Comparison of ENCODE assay signal across 1 cellular context in the genomic region with DNA sequence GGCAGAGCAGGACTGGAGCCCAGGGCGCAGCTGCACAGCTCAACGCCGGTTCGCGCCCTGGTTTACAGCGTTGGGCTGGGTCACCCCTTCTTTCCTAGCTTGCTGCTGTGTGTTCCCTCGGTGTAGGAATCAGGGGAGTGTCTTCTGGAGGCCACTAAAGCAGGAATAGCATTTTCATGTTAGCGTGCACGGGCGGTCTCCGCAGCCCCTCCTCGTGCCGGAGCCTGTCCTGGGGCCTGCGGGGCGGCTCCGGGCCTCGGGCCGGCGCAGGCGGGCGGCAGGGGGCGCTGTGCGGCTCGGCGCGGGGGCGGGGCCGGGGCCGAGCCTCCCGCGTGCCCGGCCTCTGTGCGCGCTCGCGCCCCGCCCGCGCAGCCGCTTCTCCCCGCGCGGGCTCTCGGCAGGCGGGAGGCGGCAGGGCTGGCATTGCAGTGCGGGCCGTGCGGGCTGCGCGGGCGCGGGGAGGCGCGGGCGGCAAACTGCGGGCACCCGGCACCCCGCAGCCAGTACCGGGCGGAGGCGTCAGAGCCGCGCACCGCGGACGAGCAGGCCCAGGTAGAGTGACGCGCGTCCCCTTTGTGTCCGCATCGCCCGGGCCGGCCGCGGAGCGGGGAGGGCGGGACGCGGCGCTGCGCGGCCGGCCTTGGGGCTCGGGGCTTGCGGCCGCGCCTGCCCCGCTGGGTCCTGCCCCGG.
TF ChIP-seq lines count a peak whose summit lies in the region.

A gene with protein sequence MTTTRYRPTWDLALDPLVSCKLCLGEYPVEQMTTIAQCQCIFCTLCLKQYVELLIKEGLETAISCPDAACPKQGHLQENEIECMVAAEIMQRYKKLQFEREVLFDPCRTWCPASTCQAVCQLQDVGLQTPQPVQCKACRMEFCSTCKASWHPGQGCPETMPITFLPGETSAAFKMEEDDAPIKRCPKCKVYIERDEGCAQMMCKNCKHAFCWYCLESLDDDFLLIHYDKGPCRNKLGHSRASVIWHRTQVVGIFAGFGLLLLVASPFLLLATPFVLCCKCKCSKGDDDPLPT (plus strand): TSS at position 342 of the 690 bp plus-strand sequence. CDS start 79,515 bp downstream, outside the sequence.

TF ChIP-seq in K562, 482 proteins besides CTCF, POLR2A, EP300 and RAD21 (continued from another document and continues in another):
- TF ChIP-seq, protein P1, sequence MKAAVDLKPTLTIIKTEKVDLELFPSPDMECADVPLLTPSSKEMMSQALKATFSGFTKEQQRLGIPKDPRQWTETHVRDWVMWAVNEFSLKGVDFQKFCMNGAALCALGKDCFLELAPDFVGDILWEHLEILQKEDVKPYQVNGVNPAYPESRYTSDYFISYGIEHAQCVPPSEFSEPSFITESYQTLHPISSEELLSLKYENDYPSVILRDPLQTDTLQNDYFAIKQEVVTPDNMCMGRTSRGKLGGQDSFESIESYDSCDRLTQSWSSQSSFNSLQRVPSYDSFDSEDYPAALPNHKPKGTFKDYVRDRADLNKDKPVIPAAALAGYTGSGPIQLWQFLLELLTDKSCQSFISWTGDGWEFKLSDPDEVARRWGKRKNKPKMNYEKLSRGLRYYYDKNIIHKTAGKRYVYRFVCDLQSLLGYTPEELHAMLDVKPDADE (conservative IDR thresholded peaks at IDR 0.05; ENCODE audit: control insufficient read depth, low read depth, low read length): no peak
- TF ChIP-seq KHSRP (IDR thresholded peaks at IDR 0.05) (no peak), FOXJ3 (CRISPR knock-in tag; IDR thresholded peaks at IDR 0.05) (no peak), SPI1 (IDR thresholded peaks at IDR 0.05; ENCODE audit: borderline replicate concordance, low read depth, low read length) (no peak), NCOR1 (IDR thresholded peaks at IDR 0.05) (no peak), ZBTB7A (IDR thresholded peaks at IDR 0.05; ENCODE audit: borderline replicate concordance, control insufficient read depth, low read depth, low read length) (peak; percentile 76), MLX (CRISPR knock-in tag; conservative IDR thresholded peaks at IDR 0.05) (no peak), ZNF282 (CRISPR knock-in tag; IDR thresholded peaks at IDR 0.05) (no peak), ARHGAP35 (IDR thresholded peaks at IDR 0.05; ENCODE audit: partially characterized antibody) (no peak), ZBTB1 (CRISPR knock-in tag; IDR thresholded peaks at IDR 0.05; ENCODE audit: borderline replicate concordance, low read depth) (no peak), CEBPG (CRISPR knock-in tag; IDR thresholded peaks at IDR 0.05) (no peak), CEBPG (tag; conservative IDR thresholded peaks at IDR 0.05 in 1 of 2, IDR thresholded peaks at IDR 0.05 in 1 of 2) (no peak), THAP7 (CRISPR knock-in tag; IDR thresholded peaks at IDR 0.05) (no peak), KDM5B (IDR thresholded peaks at IDR 0.05; ENCODE audit: insufficient replicate concordance, low read depth, low read length) (peak; percentile 45), LEF1 (IDR thresholded peaks at IDR 0.05) (no peak), HNRNPL (IDR thresholded peaks at IDR 0.05; ENCODE audit: low read depth, low read length) (no peak), SP1 (CRISPR knock-in tag; IDR thresholded peaks at IDR 0.05) (no peak), ZNF644 (tag; IDR thresholded peaks at IDR 0.05; ENCODE audit: low read depth) (no peak), EGR1 (conservative IDR thresholded peaks at IDR 0.05) (no peak), SIN3A (IDR thresholded peaks at IDR 0.05; ENCODE audit: borderline replicate concordance in 2 of 2, control insufficient read depth in 1 of 2, low read depth in 2 of 2, low read length in 2 of 2) (no peak), NUFIP1 (IDR thresholded peaks at IDR 0.05; ENCODE audit: partially characterized antibody) (no peak), CBX5 (IDR thresholded peaks at IDR 0.05; ENCODE audit: borderline replicate concordance, low read depth) (no peak), ZNF407 (IDR thresholded peaks at IDR 0.05; ENCODE audit: low read depth) (no peak), KLF16 (IDR thresholded peaks at IDR 0.05) (no peak), PTRF (tag; IDR thresholded peaks at IDR 0.05) (no peak), ZFPM2 (CRISPR knock-in tag; IDR thresholded peaks at IDR 0.05) (no peak), PML (IDR thresholded peaks at IDR 0.05; ENCODE audit: low read length) (no peak)
- TF ChIP-seq, protein P2, sequence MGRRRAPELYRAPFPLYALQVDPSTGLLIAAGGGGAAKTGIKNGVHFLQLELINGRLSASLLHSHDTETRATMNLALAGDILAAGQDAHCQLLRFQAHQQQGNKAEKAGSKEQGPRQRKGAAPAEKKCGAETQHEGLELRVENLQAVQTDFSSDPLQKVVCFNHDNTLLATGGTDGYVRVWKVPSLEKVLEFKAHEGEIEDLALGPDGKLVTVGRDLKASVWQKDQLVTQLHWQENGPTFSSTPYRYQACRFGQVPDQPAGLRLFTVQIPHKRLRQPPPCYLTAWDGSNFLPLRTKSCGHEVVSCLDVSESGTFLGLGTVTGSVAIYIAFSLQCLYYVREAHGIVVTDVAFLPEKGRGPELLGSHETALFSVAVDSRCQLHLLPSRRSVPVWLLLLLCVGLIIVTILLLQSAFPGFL (CRISPR knock-in tag; IDR thresholded peaks at IDR 0.05): no peak
- TF ChIP-seq, protein P3, sequence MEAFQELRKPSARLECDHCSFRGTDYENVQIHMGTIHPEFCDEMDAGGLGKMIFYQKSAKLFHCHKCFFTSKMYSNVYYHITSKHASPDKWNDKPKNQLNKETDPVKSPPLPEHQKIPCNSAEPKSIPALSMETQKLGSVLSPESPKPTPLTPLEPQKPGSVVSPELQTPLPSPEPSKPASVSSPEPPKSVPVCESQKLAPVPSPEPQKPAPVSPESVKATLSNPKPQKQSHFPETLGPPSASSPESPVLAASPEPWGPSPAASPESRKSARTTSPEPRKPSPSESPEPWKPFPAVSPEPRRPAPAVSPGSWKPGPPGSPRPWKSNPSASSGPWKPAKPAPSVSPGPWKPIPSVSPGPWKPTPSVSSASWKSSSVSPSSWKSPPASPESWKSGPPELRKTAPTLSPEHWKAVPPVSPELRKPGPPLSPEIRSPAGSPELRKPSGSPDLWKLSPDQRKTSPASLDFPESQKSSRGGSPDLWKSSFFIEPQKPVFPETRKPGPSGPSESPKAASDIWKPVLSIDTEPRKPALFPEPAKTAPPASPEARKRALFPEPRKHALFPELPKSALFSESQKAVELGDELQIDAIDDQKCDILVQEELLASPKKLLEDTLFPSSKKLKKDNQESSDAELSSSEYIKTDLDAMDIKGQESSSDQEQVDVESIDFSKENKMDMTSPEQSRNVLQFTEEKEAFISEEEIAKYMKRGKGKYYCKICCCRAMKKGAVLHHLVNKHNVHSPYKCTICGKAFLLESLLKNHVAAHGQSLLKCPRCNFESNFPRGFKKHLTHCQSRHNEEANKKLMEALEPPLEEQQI (IDR thresholded peaks at IDR 0.05): no peak
- TF ChIP-seq, protein P4, sequence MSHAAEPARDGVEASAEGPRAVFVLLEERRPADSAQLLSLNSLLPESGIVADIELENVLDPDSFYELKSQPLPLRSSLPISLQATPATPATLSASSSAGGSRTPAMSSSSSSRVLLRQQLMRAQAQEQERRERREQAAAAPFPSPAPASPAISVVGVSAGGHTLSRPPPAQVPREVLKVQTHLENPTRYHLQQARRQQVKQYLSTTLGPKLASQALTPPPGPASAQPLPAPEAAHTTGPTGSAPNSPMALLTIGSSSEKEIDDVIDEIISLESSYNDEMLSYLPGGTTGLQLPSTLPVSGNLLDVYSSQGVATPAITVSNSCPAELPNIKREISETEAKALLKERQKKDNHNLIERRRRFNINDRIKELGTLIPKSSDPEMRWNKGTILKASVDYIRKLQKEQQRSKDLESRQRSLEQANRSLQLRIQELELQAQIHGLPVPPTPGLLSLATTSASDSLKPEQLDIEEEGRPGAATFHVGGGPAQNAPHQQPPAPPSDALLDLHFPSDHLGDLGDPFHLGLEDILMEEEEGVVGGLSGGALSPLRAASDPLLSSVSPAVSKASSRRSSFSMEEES (CRISPR knock-in tag; IDR thresholded peaks at IDR 0.05): no peak
- TF ChIP-seq, protein P5, sequence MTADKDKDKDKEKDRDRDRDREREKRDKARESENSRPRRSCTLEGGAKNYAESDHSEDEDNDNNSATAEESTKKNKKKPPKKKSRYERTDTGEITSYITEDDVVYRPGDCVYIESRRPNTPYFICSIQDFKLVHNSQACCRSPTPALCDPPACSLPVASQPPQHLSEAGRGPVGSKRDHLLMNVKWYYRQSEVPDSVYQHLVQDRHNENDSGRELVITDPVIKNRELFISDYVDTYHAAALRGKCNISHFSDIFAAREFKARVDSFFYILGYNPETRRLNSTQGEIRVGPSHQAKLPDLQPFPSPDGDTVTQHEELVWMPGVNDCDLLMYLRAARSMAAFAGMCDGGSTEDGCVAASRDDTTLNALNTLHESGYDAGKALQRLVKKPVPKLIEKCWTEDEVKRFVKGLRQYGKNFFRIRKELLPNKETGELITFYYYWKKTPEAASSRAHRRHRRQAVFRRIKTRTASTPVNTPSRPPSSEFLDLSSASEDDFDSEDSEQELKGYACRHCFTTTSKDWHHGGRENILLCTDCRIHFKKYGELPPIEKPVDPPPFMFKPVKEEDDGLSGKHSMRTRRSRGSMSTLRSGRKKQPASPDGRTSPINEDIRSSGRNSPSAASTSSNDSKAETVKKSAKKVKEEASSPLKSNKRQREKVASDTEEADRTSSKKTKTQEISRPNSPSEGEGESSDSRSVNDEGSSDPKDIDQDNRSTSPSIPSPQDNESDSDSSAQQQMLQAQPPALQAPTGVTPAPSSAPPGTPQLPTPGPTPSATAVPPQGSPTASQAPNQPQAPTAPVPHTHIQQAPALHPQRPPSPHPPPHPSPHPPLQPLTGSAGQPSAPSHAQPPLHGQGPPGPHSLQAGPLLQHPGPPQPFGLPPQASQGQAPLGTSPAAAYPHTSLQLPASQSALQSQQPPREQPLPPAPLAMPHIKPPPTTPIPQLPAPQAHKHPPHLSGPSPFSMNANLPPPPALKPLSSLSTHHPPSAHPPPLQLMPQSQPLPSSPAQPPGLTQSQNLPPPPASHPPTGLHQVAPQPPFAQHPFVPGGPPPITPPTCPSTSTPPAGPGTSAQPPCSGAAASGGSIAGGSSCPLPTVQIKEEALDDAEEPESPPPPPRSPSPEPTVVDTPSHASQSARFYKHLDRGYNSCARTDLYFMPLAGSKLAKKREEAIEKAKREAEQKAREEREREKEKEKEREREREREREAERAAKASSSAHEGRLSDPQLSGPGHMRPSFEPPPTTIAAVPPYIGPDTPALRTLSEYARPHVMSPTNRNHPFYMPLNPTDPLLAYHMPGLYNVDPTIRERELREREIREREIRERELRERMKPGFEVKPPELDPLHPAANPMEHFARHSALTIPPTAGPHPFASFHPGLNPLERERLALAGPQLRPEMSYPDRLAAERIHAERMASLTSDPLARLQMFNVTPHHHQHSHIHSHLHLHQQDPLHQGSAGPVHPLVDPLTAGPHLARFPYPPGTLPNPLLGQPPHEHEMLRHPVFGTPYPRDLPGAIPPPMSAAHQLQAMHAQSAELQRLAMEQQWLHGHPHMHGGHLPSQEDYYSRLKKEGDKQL (CRISPR knock-in tag; IDR thresholded peaks at IDR 0.05; ENCODE audit: borderline replicate concordance): no peak
